2 cellular contexts compared by ENCODE assay signal in the genomic region with DNA sequence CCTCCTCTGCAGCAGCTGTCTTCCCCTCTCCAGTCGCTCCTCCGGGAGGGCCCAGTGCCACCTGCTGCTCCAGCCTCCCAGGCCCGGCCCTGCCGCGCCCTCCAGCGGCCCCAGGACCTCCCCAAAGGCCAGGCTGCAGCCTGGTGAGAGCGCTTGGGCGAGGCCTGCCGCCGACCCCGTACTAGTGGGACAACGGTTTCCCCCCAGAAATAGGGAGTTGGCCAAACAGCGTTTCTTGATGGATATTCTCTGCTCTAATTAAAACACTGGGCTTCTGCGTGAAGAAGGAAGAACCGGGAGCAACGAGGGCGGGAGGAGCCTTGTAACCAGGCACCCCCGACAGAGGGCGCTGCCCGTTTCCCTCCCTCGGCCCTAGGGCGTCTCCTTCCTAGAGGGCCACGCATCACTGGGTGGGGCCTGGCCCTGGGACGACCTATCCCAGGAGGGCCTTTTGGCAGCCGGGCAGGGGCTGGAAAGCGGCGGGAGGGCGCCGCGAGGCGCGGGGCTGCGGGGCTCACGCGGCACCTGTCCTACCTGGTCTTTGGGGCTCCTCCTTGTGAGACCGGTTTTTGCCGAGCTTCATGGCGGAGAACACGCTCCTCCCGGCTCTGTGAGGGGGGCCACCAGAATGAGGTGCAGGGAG.
A peak's percentile ranks its signal among the peaks of the same experiment; 100 is the strongest.
TF ChIP-seq lines count a peak whose summit lies in the region.

No MANE protein-coding gene starts in this region.

TF ChIP-seq in A549, 52 proteins besides CTCF, POLR2A, EP300 and RAD21 (continues in another document):
- TF ChIP-seq, protein P1, sequence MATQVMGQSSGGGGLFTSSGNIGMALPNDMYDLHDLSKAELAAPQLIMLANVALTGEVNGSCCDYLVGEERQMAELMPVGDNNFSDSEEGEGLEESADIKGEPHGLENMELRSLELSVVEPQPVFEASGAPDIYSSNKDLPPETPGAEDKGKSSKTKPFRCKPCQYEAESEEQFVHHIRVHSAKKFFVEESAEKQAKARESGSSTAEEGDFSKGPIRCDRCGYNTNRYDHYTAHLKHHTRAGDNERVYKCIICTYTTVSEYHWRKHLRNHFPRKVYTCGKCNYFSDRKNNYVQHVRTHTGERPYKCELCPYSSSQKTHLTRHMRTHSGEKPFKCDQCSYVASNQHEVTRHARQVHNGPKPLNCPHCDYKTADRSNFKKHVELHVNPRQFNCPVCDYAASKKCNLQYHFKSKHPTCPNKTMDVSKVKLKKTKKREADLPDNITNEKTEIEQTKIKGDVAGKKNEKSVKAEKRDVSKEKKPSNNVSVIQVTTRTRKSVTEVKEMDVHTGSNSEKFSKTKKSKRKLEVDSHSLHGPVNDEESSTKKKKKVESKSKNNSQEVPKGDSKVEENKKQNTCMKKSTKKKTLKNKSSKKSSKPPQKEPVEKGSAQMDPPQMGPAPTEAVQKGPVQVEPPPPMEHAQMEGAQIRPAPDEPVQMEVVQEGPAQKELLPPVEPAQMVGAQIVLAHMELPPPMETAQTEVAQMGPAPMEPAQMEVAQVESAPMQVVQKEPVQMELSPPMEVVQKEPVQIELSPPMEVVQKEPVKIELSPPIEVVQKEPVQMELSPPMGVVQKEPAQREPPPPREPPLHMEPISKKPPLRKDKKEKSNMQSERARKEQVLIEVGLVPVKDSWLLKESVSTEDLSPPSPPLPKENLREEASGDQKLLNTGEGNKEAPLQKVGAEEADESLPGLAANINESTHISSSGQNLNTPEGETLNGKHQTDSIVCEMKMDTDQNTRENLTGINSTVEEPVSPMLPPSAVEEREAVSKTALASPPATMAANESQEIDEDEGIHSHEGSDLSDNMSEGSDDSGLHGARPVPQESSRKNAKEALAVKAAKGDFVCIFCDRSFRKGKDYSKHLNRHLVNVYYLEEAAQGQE (IDR thresholded peaks at IDR 0.05), result no peak
- TF ChIP-seq PHF8 (IDR thresholded peaks at IDR 0.05; ENCODE audit: borderline replicate concordance, low read depth), result peak; percentile 76; the same call in 1 of the 2 replicates
- TF ChIP-seq, protein P2, sequence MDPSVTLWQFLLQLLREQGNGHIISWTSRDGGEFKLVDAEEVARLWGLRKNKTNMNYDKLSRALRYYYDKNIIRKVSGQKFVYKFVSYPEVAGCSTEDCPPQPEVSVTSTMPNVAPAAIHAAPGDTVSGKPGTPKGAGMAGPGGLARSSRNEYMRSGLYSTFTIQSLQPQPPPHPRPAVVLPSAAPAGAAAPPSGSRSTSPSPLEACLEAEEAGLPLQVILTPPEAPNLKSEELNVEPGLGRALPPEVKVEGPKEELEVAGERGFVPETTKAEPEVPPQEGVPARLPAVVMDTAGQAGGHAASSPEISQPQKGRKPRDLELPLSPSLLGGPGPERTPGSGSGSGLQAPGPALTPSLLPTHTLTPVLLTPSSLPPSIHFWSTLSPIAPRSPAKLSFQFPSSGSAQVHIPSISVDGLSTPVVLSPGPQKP (IDR thresholded peaks at IDR 0.05; ENCODE audit: low read depth, low read length), result no peak
- TF ChIP-seq GATA3 (IDR thresholded peaks at IDR 0.05; ENCODE audit: borderline replicate concordance), result no peak
- TF ChIP-seq RCOR1 (IDR thresholded peaks at IDR 0.05; ENCODE audit: low read depth, low read length), result no peak
- 0 out of 2 replicates have a peak, but pooled peaks have one; percentile 12 for TF ChIP-seq HOXB13 (CRISPR knock-in tag; IDR thresholded peaks at IDR 0.05; ENCODE audit: low read depth)
- TF ChIP-seq RARB (CRISPR knock-in tag; IDR thresholded peaks at IDR 0.05), result no peak
- no peak for TF ChIP-seq CBX8 (IDR thresholded peaks at IDR 0.05)
- no peak for TF ChIP-seq NFE2L2 (conservative IDR thresholded peaks at IDR 0.05; ENCODE audit: low read length)
- no peak for TF ChIP-seq HOXB5 (CRISPR knock-in tag; IDR thresholded peaks at IDR 0.05)
- TF ChIP-seq SREBF2 (IDR thresholded peaks at IDR 0.05), result no peak
- no peak for TF ChIP-seq RFX5 (IDR thresholded peaks at IDR 0.05)
- 0 out of 2 replicates have a peak, but pooled peaks have one; percentile 42 for TF ChIP-seq TFCP2L1 (CRISPR knock-in tag; IDR thresholded peaks at IDR 0.05)
- TF ChIP-seq, protein P3, sequence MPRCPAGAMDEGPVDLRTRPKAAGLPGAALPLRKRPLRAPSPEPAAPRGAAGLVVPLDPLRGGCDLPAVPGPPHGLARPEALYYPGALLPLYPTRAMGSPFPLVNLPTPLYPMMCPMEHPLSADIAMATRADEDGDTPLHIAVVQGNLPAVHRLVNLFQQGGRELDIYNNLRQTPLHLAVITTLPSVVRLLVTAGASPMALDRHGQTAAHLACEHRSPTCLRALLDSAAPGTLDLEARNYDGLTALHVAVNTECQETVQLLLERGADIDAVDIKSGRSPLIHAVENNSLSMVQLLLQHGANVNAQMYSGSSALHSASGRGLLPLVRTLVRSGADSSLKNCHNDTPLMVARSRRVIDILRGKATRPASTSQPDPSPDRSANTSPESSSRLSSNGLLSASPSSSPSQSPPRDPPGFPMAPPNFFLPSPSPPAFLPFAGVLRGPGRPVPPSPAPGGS (IDR thresholded peaks at IDR 0.05), result peak; percentile 89; the same call in 2 of the 3 replicates
- no peak for TF ChIP-seq JUNB (IDR thresholded peaks at IDR 0.05)
- TF ChIP-seq, protein P4, sequence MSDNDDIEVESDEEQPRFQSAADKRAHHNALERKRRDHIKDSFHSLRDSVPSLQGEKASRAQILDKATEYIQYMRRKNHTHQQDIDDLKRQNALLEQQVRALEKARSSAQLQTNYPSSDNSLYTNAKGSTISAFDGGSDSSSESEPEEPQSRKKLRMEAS (IDR thresholded peaks at IDR 0.05), result peak; percentile 89
- no peak for TF ChIP-seq HEYL (CRISPR knock-in tag; IDR thresholded peaks at IDR 0.05)
- TF ChIP-seq RNF2 (IDR thresholded peaks at IDR 0.05; ENCODE audit: borderline replicate concordance, low read depth), result no peak
- no peak; the same call in 1 of the 2 replicates for TF ChIP-seq MYC (IDR thresholded peaks at IDR 0.05; ENCODE audit: borderline replicate concordance, low read length)
- peak; percentile 86 for TF ChIP-seq KDM5A (IDR thresholded peaks at IDR 0.05)
- TF ChIP-seq ESRRA (IDR thresholded peaks at IDR 0.05; ENCODE audit: borderline replicate concordance, low read length), result no peak
- TF ChIP-seq, protein P5, sequence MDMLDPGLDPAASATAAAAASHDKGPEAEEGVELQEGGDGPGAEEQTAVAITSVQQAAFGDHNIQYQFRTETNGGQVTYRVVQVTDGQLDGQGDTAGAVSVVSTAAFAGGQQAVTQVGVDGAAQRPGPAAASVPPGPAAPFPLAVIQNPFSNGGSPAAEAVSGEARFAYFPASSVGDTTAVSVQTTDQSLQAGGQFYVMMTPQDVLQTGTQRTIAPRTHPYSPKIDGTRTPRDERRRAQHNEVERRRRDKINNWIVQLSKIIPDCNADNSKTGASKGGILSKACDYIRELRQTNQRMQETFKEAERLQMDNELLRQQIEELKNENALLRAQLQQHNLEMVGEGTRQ (IDR thresholded peaks at IDR 0.05), result no peak
- TF ChIP-seq NR3C1 (IDR thresholded peaks at IDR 0.05), result no peak
- no peak for TF ChIP-seq ZC3H11A (IDR thresholded peaks at IDR 0.05)
- peak; percentile 91 for TF ChIP-seq SMC3 (IDR thresholded peaks at IDR 0.05)
- no peak for TF ChIP-seq MAZ (IDR thresholded peaks at IDR 0.05; ENCODE audit: borderline replicate concordance, low read depth, low read length)
- no peak for TF ChIP-seq CHD2 (IDR thresholded peaks at IDR 0.05; ENCODE audit: low read length, partially characterized antibody)
- TF ChIP-seq JUN (IDR thresholded peaks at IDR 0.05), result peak in 1 of 2 experiments; percentile 75; a peak in 3 of 5 replicates

TF ChIP-seq in SK-N-SH, 30 proteins besides CTCF, POLR2A, EP300 and RAD21 (continued from another document):
- TF ChIP-seq, protein P6, sequence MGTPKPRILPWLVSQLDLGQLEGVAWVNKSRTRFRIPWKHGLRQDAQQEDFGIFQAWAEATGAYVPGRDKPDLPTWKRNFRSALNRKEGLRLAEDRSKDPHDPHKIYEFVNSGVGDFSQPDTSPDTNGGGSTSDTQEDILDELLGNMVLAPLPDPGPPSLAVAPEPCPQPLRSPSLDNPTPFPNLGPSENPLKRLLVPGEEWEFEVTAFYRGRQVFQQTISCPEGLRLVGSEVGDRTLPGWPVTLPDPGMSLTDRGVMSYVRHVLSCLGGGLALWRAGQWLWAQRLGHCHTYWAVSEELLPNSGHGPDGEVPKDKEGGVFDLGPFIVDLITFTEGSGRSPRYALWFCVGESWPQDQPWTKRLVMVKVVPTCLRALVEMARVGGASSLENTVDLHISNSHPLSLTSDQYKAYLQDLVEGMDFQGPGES (IDR thresholded peaks at IDR 0.05; ENCODE audit: low read depth, low read length), result no peak
- no peak for TF ChIP-seq TAF1 (IDR thresholded peaks at IDR 0.05; ENCODE audit: borderline replicate concordance, low read depth, low read length)
- TF ChIP-seq TEAD4 (IDR thresholded peaks at IDR 0.05; ENCODE audit: borderline replicate concordance, insufficient read depth), result no peak
- no peak for TF ChIP-seq CHD2 (IDR thresholded peaks at IDR 0.05; ENCODE audit: low read length, partially characterized antibody)
- TF ChIP-seq RCOR1 (IDR thresholded peaks at IDR 0.05; ENCODE audit: low read length), result no peak
- TF ChIP-seq, protein P4 (IDR thresholded peaks at IDR 0.05; ENCODE audit: low read depth), result no peak
